7 cellular contexts compared by ENCODE assay signal in genomic region chr5:35112300-35112699, GRCh38.
"Had no signal": no experiment of that assay in that cellular context is flagged by ENCODE, and none has a peak within 500 bp of the region (broad histone marks: within the 10 kb centered on the region; RNA-seq: fewer than 3 reads in every experiment).

No MANE protein-coding gene starts in this region.

- H3K4me3 Mint-ChIP-seq: IgD-negative memory B cell had no signal

- ATAC-seq: HepG2 had no signal

- DNase-seq: GM23248, H7, HCEC 1CT, KBM-7 had no signal

- H3K4me3 ChIP-seq: GM23248 had no signal

- H3K27ac Mint-ChIP-seq: IgD-negative memory B cell had no signal

- H2AFZ ChIP-seq: GM23248 had no signal

- H3K27ac ChIP-seq: GM23248, HL-60 had no signal

- H3K36me3 Mint-ChIP-seq: IgD-negative memory B cell had no signal

- H3K4me1 Mint-ChIP-seq: IgD-negative memory B cell had no signal
